Comparison of ENCODE assay signal across 15 cellular contexts in genomic region chr22:32619614-32620426, GRCh38.
DNase-seq lines count a peak whose midpoint lies in the region; ATAC-seq and TF ChIP-seq lines count a peak whose summit lies in the region.
"Had no signal": no experiment of that assay in that cellular context is flagged by ENCODE, and none has a peak within 500 bp of the region (broad histone marks: within the 10 kb centered on the region; RNA-seq: fewer than 3 reads in every experiment).

No MANE protein-coding gene starts in this region.

- TF ChIP-seq CTCF in HFFc6 (IDR thresholded peaks at IDR 0.05) (no peak), body of pancreas (IDR thresholded peaks at IDR 0.05) (no peak)

- ATAC-seq in body of pancreas: peak; percentile 23
- no peak for ATAC-seq in sciatic nerve
- ATAC-seq in HG02870 (IDR thresholded peaks at IDR 0.05; ENCODE audit: unreplicated experiment): no peak

- no peaks in the 10 kb centered on the region for H3K4me1 ChIP-seq in body of pancreas

- TF ChIP-seq POLR2A in body of pancreas (IDR thresholded peaks at IDR 0.05): no peak

- H3K27ac ChIP-seq in body of pancreas: peak overlapping the region in 2 of 4 donors; percentile 35 to 54
- H3K27ac ChIP-seq: neutrophil had no signal

- DNase-seq in HFFc6 (peak; percentile 87), body of pancreas (peak; percentile 25 to 60 (median 50)), hepatic stellate cell (ENCODE audit: low spot score) (peak; percentile 34), stromal cell of bone marrow (ENCODE audit: low read depth) (peak; percentile 63), occipital lobe (lab: John Stamatoyannopoulos, UW) (no peak), sciatic nerve (ENCODE audit: low spot score) (no peak), HPDE6-E6E7 (ENCODE audit: extremely low spot score) (no peak)
- DNase-seq: activated CD4-positive, alpha-beta T cell treated with anti-CD3 and anti-CD28 coated beads for 1 hour; activated effector memory CD4-positive, alpha-beta T cell treated with Interleukin-2 at 50 U/mL for 16 hours; CD4-positive, CD25-positive, alpha-beta regulatory T cell; NCI-H2081; SHP77 had no signal

- peaks cover 15% of the 10 kb centered on the region for H3K9me3 Mint-ChIP-seq in HFFc6

- H3K4me3 ChIP-seq in body of pancreas: no peak overlapping the region

- H3K36me3 ChIP-seq in body of pancreas (replicated peaks in 1 of 2; ENCODE audit: insufficient read depth in 1 of 2, low read depth in 2 of 2): no peaks in the 10 kb centered on the region
- H3K36me3 ChIP-seq: neutrophil had no signal

- H3K27ac Mint-ChIP-seq in HFFc6: peak overlapping the region; percentile 38; the same call in 1 of the 2 replicates
- H3K27ac Mint-ChIP-seq: CD4-positive, CD25-positive, alpha-beta regulatory T cell; dendritic cell treated with granulocyte-macrophage colony-stimulating factor and Interleukin-4, amounts not matched to agents 40 ng/mL and 50 ng/mL, for 4 days had no signal

- no peaks in the 10 kb centered on the region for H3K27me3 ChIP-seq in body of pancreas
- H3K27me3 ChIP-seq: neutrophil had no signal

- no peaks in the 10 kb centered on the region for H3K9me3 ChIP-seq in body of pancreas
- H3K9me3 ChIP-seq: neutrophil had no signal

- H3K27me3 Mint-ChIP-seq in HFFc6 (ENCODE audit: insufficient read depth): peaks cover 7% of the 10 kb centered on the region
- H3K27me3 Mint-ChIP-seq: dendritic cell treated with granulocyte-macrophage colony-stimulating factor and Interleukin-4, amounts not matched to agents 40 ng/mL and 50 ng/mL, for 4 days had no signal

- intact Hi-C loops in body of pancreas (cut with DNase I): no loop called here
- intact Hi-C loops in sciatic nerve (cut with DNase I): no loop called here

- 75 to 76% methylated on average over 5 of the region's 5 CpGs for WGBS in body of pancreas, 2 donors

- peaks cover 10% of the 10 kb centered on the region for H3K36me3 Mint-ChIP-seq in HFFc6 (ENCODE audit: low read depth)
- H3K36me3 Mint-ChIP-seq: CD4-positive, CD25-positive, alpha-beta regulatory T cell had no signal

- H3K4me1 Mint-ChIP-seq in HFFc6 (ENCODE audit: low read depth): peaks cover 52% of the 10 kb centered on the region

- H3K4me3 Mint-ChIP-seq in HFFc6: no peak overlapping the region
- H3K4me3 Mint-ChIP-seq: CD4-positive, CD25-positive, alpha-beta regulatory T cell; dendritic cell treated with granulocyte-macrophage colony-stimulating factor and Interleukin-4, amounts not matched to agents 40 ng/mL and 50 ng/mL, for 4 days had no signal

Comparison
In these comparisons a context has a peak if more than half of its experiments do, and no peak if none do; other contexts are left out.
1. DNase-seq: peak in HFFc6 (single experiment), body of pancreas (4 of 4), hepatic stellate cell (single experiment) and stromal cell of bone marrow (single experiment); none in occipital lobe (single experiment), sciatic nerve (single experiment) and HPDE6-E6E7 (single experiment).